In genomic region chr3:31456373-31456772, GRCh38 we compare ENCODE assay signal across 12 cellular contexts.
"Had no signal": no experiment of that assay in that cellular context is flagged by ENCODE, and none has a peak within 500 bp of the region (broad histone marks: within the 10 kb centered on the region; RNA-seq: fewer than 3 reads in every experiment).

No MANE protein-coding gene starts in this region.

- H3K4me1 Mint-ChIP-seq: neural crest cell had no signal

- H3K27me3 Mint-ChIP-seq: activated CD4-positive, alpha-beta memory T cell treated with anti-CD3 and anti-CD28 coated beads for 36 hours had no signal

- DNase-seq: activated CD4-positive, alpha-beta memory T cell treated with anti-CD3 and anti-CD28 coated beads for 36 hours; activated CD4-positive, alpha-beta T cell treated with anti-CD3 and anti-CD28 coated beads for 1 hour; activated naive CD8-positive, alpha-beta T cell treated with anti-CD3 and anti-CD28 coated beads, Interleukin-2, amount 10 ng/mL, durations not matched to agents 7 days and 5 days; activated T-cell treated with anti-CD3 and anti-CD28 coated beads, Interleukin-2, amount 50 U/mL, for 48 hours; anterior cingulate cortex; cerebellar nuclear complex; dermis blood vessel endothelial cell; ovary; stimulated activated CD4-positive, alpha-beta T cell treated with anti-CD3 and anti-CD28 coated beads, Interleukin-4, amount 100 ng/mL, for 4 hours; stomach; uterus had no signal

- H3K4me3 Mint-ChIP-seq: activated CD4-positive, alpha-beta memory T cell treated with anti-CD3 and anti-CD28 coated beads for 36 hours; activated naive CD8-positive, alpha-beta T cell treated with anti-CD3 and anti-CD28 coated beads, Interleukin-2, amount 10 ng/mL, durations not matched to agents 7 days and 5 days; neural crest cell had no signal

- H3K27ac Mint-ChIP-seq: activated CD4-positive, alpha-beta memory T cell treated with anti-CD3 and anti-CD28 coated beads for 36 hours; activated naive CD8-positive, alpha-beta T cell treated with anti-CD3 and anti-CD28 coated beads, Interleukin-2, amount 10 ng/mL, durations not matched to agents 7 days and 5 days had no signal
